Comparison of ENCODE assay signal across 8 cellular contexts in the genomic region with DNA sequence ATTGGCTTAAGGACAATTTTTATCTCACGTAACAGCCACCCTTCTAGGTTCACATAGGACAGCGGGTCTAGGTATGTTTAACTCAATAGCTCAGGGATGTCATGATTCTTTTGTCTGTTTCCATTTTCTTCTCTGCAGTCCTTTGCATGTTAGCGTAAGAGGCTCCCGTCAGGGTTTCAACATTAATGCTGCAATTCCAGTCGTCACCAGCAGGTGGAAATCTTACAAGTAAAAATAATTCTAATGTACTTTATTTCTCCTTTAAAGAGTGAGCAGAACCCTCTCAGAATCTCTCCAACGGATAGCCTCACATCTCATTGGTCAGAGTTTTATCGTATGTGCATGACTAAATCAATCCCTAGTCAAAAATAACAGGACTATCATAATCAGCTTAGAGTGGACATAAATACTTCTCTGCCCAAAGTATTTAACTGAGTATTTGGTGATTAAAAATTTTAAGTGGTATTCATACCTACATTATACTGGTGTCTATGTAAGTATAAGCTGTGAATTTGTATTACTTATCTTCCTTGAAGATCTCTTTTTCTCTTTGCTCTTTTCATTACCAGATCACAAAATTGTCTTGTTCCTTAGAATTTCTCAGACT.
DNase-seq lines count a peak whose midpoint lies in the region; ATAC-seq, FAIRE-seq and TF ChIP-seq lines count a peak whose summit lies in the region.

No MANE protein-coding gene starts in this region.

- DNase-seq in GM12892 (ENCODE audit: insufficient read length) = no peak
- DNase-seq in Panc1 (ENCODE audit: low read depth, low spot score) = peak; percentile 51
- DNase-seq in left lobe of liver (ENCODE audit: low spot score) = peak; percentile 57
- no peak for DNase-seq in stimulated activated naive B cell treated with anti-CD40 and anti-IgM and Interleukin-4, amounts not matched to agents 10 μg/mL and 1 μg/mL and 100 μg/mL, for 72 hours

- H3K36me3 Mint-ChIP-seq in brain = no peaks in the 10 kb centered on the region
- H3K36me3 Mint-ChIP-seq in stimulated activated naive B cell treated with anti-CD40 and anti-IgM and Interleukin-4, amounts not matched to agents 10 μg/mL and 1 μg/mL and 100 μg/mL, for 72 hours = no peaks in the 10 kb centered on the region

- H3K27me3 Mint-ChIP-seq in brain = no peaks in the 10 kb centered on the region
- H3K27me3 Mint-ChIP-seq in stimulated activated naive B cell treated with anti-CD40 and anti-IgM and Interleukin-4, amounts not matched to agents 10 μg/mL and 1 μg/mL and 100 μg/mL, for 72 hours = no peaks in the 10 kb centered on the region

- H3K27ac ChIP-seq in C4-2B (no peak overlapping the region), Panc1 (ENCODE audit: low read length) (no peak overlapping the region)

- CTCF ChIA-PET in Panc1 (lab: Charles Lee) = interaction anchor here (0.6 kb wide), 1 partner anchor 460 kb away, joined by 5 read pairs; no protein-coding TSS in a partner anchor

- no peak overlapping the region for H3K4me3 ChIP-seq in Panc1 (ENCODE audit: low read depth in 2 of 2, low read length in 2 of 2)

- TF ChIP-seq POLR2A in GM12892 (IDR thresholded peaks at IDR 0.05; ENCODE audit: low read depth, low read length) = no peak

- H3K9me3 ChIP-seq in Panc1 (ENCODE audit: control insufficient read depth, insufficient read depth, low read depth, low read length) = no peaks in the 10 kb centered on the region

- ATAC-seq in HG03354 (IDR thresholded peaks at IDR 0.05; ENCODE audit: poor library complexity, severe bottlenecking, unreplicated experiment) (peak; percentile 83), Panc1 (peak; percentile 75), left lobe of liver (peak; percentile 84), HG03521 (IDR thresholded peaks at IDR 0.05; ENCODE audit: unreplicated experiment) (no peak)
- ATAC-seq in stimulated activated naive B cell treated with anti-CD40 and anti-IgM and Interleukin-4, amounts not matched to agents 10 μg/mL and 1 μg/mL and 100 μg/mL, for 72 hours (replicated peaks) = peak; percentile 33 to 43

- TF ChIP-seq CTCF in C4-2B (conservative IDR thresholded peaks at IDR 0.05) (peak; percentile 77), Panc1 (IDR thresholded peaks at IDR 0.05) (peak; percentile 76), brain (conservative IDR thresholded peaks at IDR 0.05) (peak; percentile 67 to 74)

- intact Hi-C loops in Panc1 (cut with micrococcal nuclease; ENCODE audit: unreplicated experiment) = loop anchor here (2.0 kb wide), 1 partner anchor 401 kb away; no protein-coding TSS in a partner anchor

- POLR2A ChIA-PET in Panc1 (lab: Charles Lee) = no interaction called here

- no peak overlapping the region for H3K4me3 Mint-ChIP-seq in brain
- H3K4me3 Mint-ChIP-seq in stimulated activated naive B cell treated with anti-CD40 and anti-IgM and Interleukin-4, amounts not matched to agents 10 μg/mL and 1 μg/mL and 100 μg/mL, for 72 hours = no peak overlapping the region

- no peak overlapping the region for H3K27ac Mint-ChIP-seq in brain
- no peak overlapping the region for H3K27ac Mint-ChIP-seq in stimulated activated naive B cell treated with anti-CD40 and anti-IgM and Interleukin-4, amounts not matched to agents 10 μg/mL and 1 μg/mL and 100 μg/mL, for 72 hours

- in situ Hi-C loops in Panc1 (cut with HindIII; ENCODE audit: low pct_unique_long_range_greater_than_20kb, low sequenced_read_pairs) = no loop called here

- no peaks in the 10 kb centered on the region for H3K4me1 ChIP-seq in Panc1 (ENCODE audit: control insufficient read depth, insufficient read depth, low read length)

- H3K36me3 ChIP-seq in Panc1 (ENCODE audit: control insufficient read depth, insufficient read depth, low read length) = no peaks in the 10 kb centered on the region

- peaks cover 0 to 2% (median 0%) of the 10 kb centered on the region in 5 experiments for H3K9me3 Mint-ChIP-seq in brain
- H3K9me3 Mint-ChIP-seq in stimulated activated naive B cell treated with anti-CD40 and anti-IgM and Interleukin-4, amounts not matched to agents 10 μg/mL and 1 μg/mL and 100 μg/mL, for 72 hours = no peaks in the 10 kb centered on the region

- no peaks in the 10 kb centered on the region for H3K27me3 ChIP-seq in Panc1 (ENCODE audit: control insufficient read depth, insufficient read depth, low read length)

- H3K4me1 Mint-ChIP-seq in brain = no peaks in the 10 kb centered on the region
- no peaks in the 10 kb centered on the region for H3K4me1 Mint-ChIP-seq in stimulated activated naive B cell treated with anti-CD40 and anti-IgM and Interleukin-4, amounts not matched to agents 10 μg/mL and 1 μg/mL and 100 μg/mL, for 72 hours

- FAIRE-seq in GM12892 (lab: Jason Lieb, UNC) = peak; percentile 48

- no TSS peak for BruUV-seq in Panc1 (replicated peaks; lab: Mats Ljungman, UMichigan)

Comparison
In these comparisons a context has a peak if more than half of its experiments do, and no peak if none do; other contexts are left out.
1. DNase-seq: peak in Panc1 (single experiment) and left lobe of liver (single experiment); none in GM12892 (single experiment) and stimulated activated naive B cell treated with anti-CD40 and anti-IgM and Interleukin-4, amounts not matched to agents 10 μg/mL and 1 μg/mL and 100 μg/mL, for 72 hours (single experiment).
2. Peak in every context shown above with its lines, with median percentiles within 50 percentile points of each other: CTCF ChIP-seq.